ENCODE assay signal across 1 cellular context in the genomic region with DNA sequence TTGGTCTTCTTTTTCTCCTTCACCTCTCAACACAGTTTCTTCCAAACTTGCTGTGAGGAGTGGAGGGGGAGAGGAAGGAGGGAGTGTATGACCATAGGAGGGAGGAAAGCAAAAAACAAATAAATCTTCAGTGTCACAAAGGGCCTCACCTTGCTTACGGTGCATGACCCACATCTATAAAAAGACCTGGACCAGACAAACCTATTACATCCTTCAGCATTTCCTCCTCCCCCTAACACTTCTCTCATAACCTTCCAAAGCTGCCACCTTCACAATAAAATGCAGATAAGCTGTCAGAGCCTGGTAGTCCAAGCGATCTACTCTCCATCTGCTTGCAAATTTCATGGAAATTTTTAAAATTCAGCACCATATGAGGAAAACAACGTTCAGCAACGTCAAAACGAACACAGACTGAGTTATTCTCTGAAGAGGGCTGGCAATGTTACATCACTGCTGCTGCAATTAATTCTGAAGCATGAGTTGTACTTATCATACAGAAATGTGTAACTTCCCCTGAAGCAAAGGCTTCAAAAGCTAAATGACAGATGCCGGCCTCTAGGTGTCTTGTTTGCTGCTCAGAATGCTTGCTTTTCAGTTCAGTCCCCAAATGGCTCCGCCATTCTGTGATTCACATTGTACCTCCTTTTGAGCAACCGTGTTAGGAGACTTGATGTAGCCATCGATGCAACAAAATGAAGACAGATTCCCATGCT.
TF ChIP-seq lines count a peak whose summit lies in the region.

No MANE protein-coding gene starts in this region.

TF ChIP-seq in HepG2, 621 proteins besides CTCF, POLR2A, EP300 and RAD21 (continued from another document):
- TF ChIP-seq, protein P1, sequence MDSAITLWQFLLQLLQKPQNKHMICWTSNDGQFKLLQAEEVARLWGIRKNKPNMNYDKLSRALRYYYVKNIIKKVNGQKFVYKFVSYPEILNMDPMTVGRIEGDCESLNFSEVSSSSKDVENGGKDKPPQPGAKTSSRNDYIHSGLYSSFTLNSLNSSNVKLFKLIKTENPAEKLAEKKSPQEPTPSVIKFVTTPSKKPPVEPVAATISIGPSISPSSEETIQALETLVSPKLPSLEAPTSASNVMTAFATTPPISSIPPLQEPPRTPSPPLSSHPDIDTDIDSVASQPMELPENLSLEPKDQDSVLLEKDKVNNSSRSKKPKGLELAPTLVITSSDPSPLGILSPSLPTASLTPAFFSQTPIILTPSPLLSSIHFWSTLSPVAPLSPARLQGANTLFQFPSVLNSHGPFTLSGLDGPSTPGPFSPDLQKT (CRISPR knock-in tag; IDR thresholded peaks at IDR 0.05; ENCODE audit: borderline replicate concordance) = no peak
- TF ChIP-seq KLF6 (CRISPR knock-in tag; IDR thresholded peaks at IDR 0.05) = no peak
TF ChIP-seq in HepG2: peak in this region for 0.
